ENCODE assay signal across 8 cellular contexts in genomic region chr5:34898258-34898895, GRCh38. TPM values are rescaled to one million over a fixed set of nuclear protein-coding genes. Genes with fewer than 3 reads are reported as not detected.
A peak's percentile ranks its signal among the peaks of the same experiment; 100 is the strongest.
DNase-seq lines count a peak whose midpoint lies in the region; TF ChIP-seq lines count a peak whose summit lies in the region.

No MANE protein-coding gene starts in this region.

- H3K27me3 ChIP-seq in SJSA1 (replicated peaks), result 0 out of 2 replicates have a peak, but pooled peaks cover 3% of the 10 kb centered on the region

- CTCF ChIA-PET in HEK293T (lab: Yijun Ruan, JAX), result interaction anchor here (0.6 to 4.3 kb wide), 14 partner anchors 8 to 422 kb away, joined by 3 to 32 read pairs (median 4); partner anchors contain the start of gene BRIX1
- CTCF ChIA-PET in activated naive CD4-positive, alpha-beta T cell treated with anti-CD3 and anti-CD28 coated beads for 36 hours (lab: Charles Lee), result interaction anchor here (0.6 to 5.0 kb wide), 30 partner anchors 9 to 925 kb away, joined by 3 to 37 read pairs (median 3); partner anchors contain the start of genes BRIX1, DNAJC21 and RAD1

- H3K36me3 Mint-ChIP-seq in activated naive CD4-positive, alpha-beta T cell treated with anti-CD3 and anti-CD28 coated beads for 36 hours (ENCODE audit: low read depth), result peaks cover 5% of the 10 kb centered on the region
- H3K36me3 Mint-ChIP-seq in progenitor cell of endocrine pancreas (ENCODE audit: insufficient read depth), result no peaks in the 10 kb centered on the region

- H3K27ac ChIP-seq in SJSA1, result no peak overlapping the region

- peak; percentile 91 for TF ChIP-seq CTCF in progenitor cell of endocrine pancreas (IDR thresholded peaks at IDR 0.05; ENCODE audit: unreplicated experiment)

- intact Hi-C loops in activated naive CD4-positive, alpha-beta T cell treated with anti-CD3 and anti-CD28 coated beads for 36 hours (cut with micrococcal nuclease), result loop anchor here (1.0 to 10.0 kb wide), 7 partner anchors 59 to 424 kb away; partner anchors contain the start of genes RAI14 and TTC23L

- peak; percentile 38 for DNase-seq in GM04504 (ENCODE audit: low read depth)
- DNase-seq in HEK293T (ENCODE audit: extremely low spot score), result peak; percentile 67
- peak; percentile 76 for DNase-seq in NAMALWA (ENCODE audit: low spot score)
- DNase-seq in SJSA1 (ENCODE audit: low read depth in 1 of 2, low spot score in 2 of 2), result peak; percentile 50 to 61
- DNase-seq in activated naive CD4-positive, alpha-beta T cell treated with anti-CD3 and anti-CD28 coated beads for 36 hours, result peak; percentile 77
- peak; percentile 76 for DNase-seq in glomerular visceral epithelial cell (ENCODE audit: extremely low spot score)
- peak; percentile 42 for DNase-seq in progenitor cell of endocrine pancreas (ENCODE audit: low spot score, unreplicated experiment)
- no peak for DNase-seq in mesenteric fat pad (ENCODE audit: low spot score)

- no peaks in the 10 kb centered on the region for H3K9me3 ChIP-seq in SJSA1 (replicated peaks)

- no peak overlapping the region for H3K4me3 Mint-ChIP-seq in activated naive CD4-positive, alpha-beta T cell treated with anti-CD3 and anti-CD28 coated beads for 36 hours
- no peak overlapping the region for H3K4me3 Mint-ChIP-seq in progenitor cell of endocrine pancreas (ENCODE audit: low read depth)

- POLR2A ChIA-PET in HEK293T (lab: Yijun Ruan, JAX), result interaction anchor here (0.9 kb wide), 1 partner anchor 17 kb away, joined by 4 read pairs; the partner anchor contains the start of genes BRIX1 and RAD1

- no peak overlapping the region for H3K27ac Mint-ChIP-seq in activated naive CD4-positive, alpha-beta T cell treated with anti-CD3 and anti-CD28 coated beads for 36 hours
- peak overlapping the region; percentile 41 for H3K27ac Mint-ChIP-seq in progenitor cell of endocrine pancreas

- no peaks in the 10 kb centered on the region for H3K4me1 Mint-ChIP-seq in activated naive CD4-positive, alpha-beta T cell treated with anti-CD3 and anti-CD28 coated beads for 36 hours (ENCODE audit: low read depth)
- peaks cover 3% of the 10 kb centered on the region for H3K4me1 Mint-ChIP-seq in progenitor cell of endocrine pancreas (ENCODE audit: low read depth)

- H3K4me1 ChIP-seq in SJSA1 (replicated peaks), result no peaks in the 10 kb centered on the region

- H3K9me3 Mint-ChIP-seq in activated naive CD4-positive, alpha-beta T cell treated with anti-CD3 and anti-CD28 coated beads for 36 hours, result no peaks in the 10 kb centered on the region
- H3K9me3 Mint-ChIP-seq in progenitor cell of endocrine pancreas (ENCODE audit: low read depth), result no peaks in the 10 kb centered on the region

- H3K27me3 Mint-ChIP-seq in activated naive CD4-positive, alpha-beta T cell treated with anti-CD3 and anti-CD28 coated beads for 36 hours (ENCODE audit: low read depth), result no peaks in the 10 kb centered on the region
- no peaks in the 10 kb centered on the region for H3K27me3 Mint-ChIP-seq in progenitor cell of endocrine pancreas

- peaks cover 5% of the 10 kb centered on the region; the same call in 1 of the 2 replicates for H3K36me3 ChIP-seq in SJSA1

- H3K4me3 ChIP-seq in SJSA1, result no peak overlapping the region

TF ChIP-seq in HEK293T, 16 proteins besides CTCF, POLR2A, EP300 and RAD21:
- no peak for TF ChIP-seq ELF4 (IDR thresholded peaks at IDR 0.05)
- TF ChIP-seq L3MBTL2 (conservative IDR thresholded peaks at IDR 0.05), result no peak
- TF ChIP-seq FOXK2 (IDR thresholded peaks at IDR 0.05), result no peak
- no peak for TF ChIP-seq CTBP1 (IDR thresholded peaks at IDR 0.05; ENCODE audit: borderline replicate concordance)
- TF ChIP-seq FOXM1 (IDR thresholded peaks at IDR 0.05; ENCODE audit: borderline replicate concordance), result no peak
- TF ChIP-seq LEF1 (IDR thresholded peaks at IDR 0.05; ENCODE audit: borderline replicate concordance), result no peak
- no peak for TF ChIP-seq HDGF (IDR thresholded peaks at IDR 0.05; ENCODE audit: borderline replicate concordance)
- no peak for TF ChIP-seq NFRKB (IDR thresholded peaks at IDR 0.05)
- no peak for TF ChIP-seq BHLHE40 (IDR thresholded peaks at IDR 0.05; ENCODE audit: borderline replicate concordance)
- TF ChIP-seq FOXA1 (IDR thresholded peaks at IDR 0.05), result no peak
- TF ChIP-seq SP1 (IDR thresholded peaks at IDR 0.05), result no peak
- TF ChIP-seq TARDBP (IDR thresholded peaks at IDR 0.05), result no peak
- TF ChIP-seq PKNOX1 (IDR thresholded peaks at IDR 0.05), result no peak
TF ChIP-seq in HEK293T: peak in this region for 0.

RNA-seq across cellular contexts. Expression of gene RAD1, which starts 16.9 kb away (rescaled TPM):
- 57.6 and 58.6 TPM in 2 replicates for total RNA-seq in SJSA1 (2014; rRNA removed; shearing (Covaris generic))
- total RNA-seq in activated naive CD4-positive, alpha-beta T cell treated with anti-CD3 and anti-CD28 coated beads for 36 hours, result 10 to 100 TPM; 38.8 to 40.7 TPM
- total RNA-seq in progenitor cell of endocrine pancreas (32.4 and 33.7 TPM in 2 replicates), mesenteric fat pad (16.1 TPM)

RNA-seq across cellular contexts. Expression of gene BRIX1, which starts 17.1 kb away (rescaled TPM):
- 81.5 and 111 TPM in 2 replicates for total RNA-seq in SJSA1 (2014; rRNA removed; shearing (Covaris generic))
- 10 to 100 TPM; 66.5 to 69.0 TPM for total RNA-seq in activated naive CD4-positive, alpha-beta T cell treated with anti-CD3 and anti-CD28 coated beads for 36 hours
- total RNA-seq in progenitor cell of endocrine pancreas (30.6 and 31.4 TPM in 2 replicates), mesenteric fat pad (25.4 TPM)

RNA-seq across cellular contexts. Expression of gene DNAJC21, which starts 31.0 kb away (rescaled TPM):
- total RNA-seq in SJSA1 (2014; rRNA removed; shearing (Covaris generic)), result 48.2 and 53.3 TPM in 2 replicates
- 10 to 100 TPM; 59.1 to 62.1 TPM for total RNA-seq in activated naive CD4-positive, alpha-beta T cell treated with anti-CD3 and anti-CD28 coated beads for 36 hours
- total RNA-seq in progenitor cell of endocrine pancreas (48.1 and 50.3 TPM in 2 replicates), mesenteric fat pad (34.9 TPM)

RNA-seq across cellular contexts. Expression of gene TTC23L, which starts 59.4 kb away (rescaled TPM):
- not detected in 2 replicates for total RNA-seq in SJSA1 (2014; rRNA removed; shearing (Covaris generic))
- under 1 TPM; 0.42 to 0.43 TPM for total RNA-seq in activated naive CD4-positive, alpha-beta T cell treated with anti-CD3 and anti-CD28 coated beads for 36 hours
- total RNA-seq in progenitor cell of endocrine pancreas (2.8 and 2.9 TPM in 2 replicates), mesenteric fat pad (not detected)
